Comparison of ENCODE assay signal across 1 cellular context in the genomic region with DNA sequence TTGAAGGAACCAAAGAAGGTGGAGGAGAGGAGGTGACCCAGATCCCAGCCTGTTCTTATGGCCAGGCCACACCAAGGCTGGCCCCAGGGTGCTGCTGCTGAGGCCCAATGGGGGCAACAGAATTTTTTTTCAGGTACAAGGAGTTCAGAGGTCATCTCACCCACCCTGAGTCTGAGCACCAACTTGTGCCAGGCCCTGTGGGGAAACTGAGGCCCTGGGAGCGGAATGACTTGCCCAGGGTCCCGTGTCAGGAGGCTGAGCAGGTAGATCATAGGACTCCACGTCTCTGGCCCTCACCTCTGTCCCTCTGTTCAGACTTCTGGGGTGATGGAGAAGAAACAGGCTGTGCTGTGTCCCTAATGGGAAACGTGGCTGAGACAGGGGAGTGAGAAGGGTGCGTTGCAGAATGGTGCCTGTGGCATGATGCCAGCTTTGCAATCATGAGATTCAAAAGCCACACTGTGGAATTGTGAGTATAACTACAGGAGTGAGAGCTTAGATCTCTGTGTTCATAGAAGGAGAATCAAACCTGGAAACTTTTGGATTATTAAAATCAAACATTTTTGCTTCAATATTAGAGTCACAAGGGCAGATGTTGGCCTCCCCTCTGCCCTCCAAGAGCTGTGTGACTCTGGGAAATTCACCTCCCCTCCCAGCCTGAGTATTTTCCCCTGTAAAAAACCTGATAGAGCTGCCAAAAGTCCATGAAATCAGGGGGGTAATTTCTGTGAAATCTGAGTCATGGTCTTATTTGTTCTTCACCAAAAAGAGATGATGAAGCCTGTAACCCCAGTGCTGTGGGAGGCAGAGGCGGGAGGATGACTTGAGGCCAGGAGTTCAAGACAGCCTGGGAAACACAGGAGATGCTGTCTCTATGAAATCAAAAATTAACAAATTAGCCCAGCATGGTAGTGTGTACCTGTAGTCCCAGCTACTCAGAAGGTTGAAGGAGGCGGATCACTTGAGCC.
A peak's percentile ranks its signal among the peaks of the same experiment; 100 is the strongest.
TF ChIP-seq lines count a peak whose summit lies in the region.

No MANE protein-coding gene starts in this region.

TF ChIP-seq in GM12878, 131 proteins besides CTCF, POLR2A, EP300 and RAD21:
- TF ChIP-seq CHD2 (IDR thresholded peaks at IDR 0.05; ENCODE audit: borderline replicate concordance, low read depth, low read length) (no peak), HSF1 (IDR thresholded peaks at IDR 0.05; ENCODE audit: low read depth, low read length) (no peak), ATF7 (IDR thresholded peaks at IDR 0.05; ENCODE audit: low read depth) (no peak), NR2C1 (IDR thresholded peaks at IDR 0.05) (peak; percentile 36; the same call in 1 of the 2 replicates)
TF ChIP-seq in GM12878: peak in this region for 1.
